In the genomic region with DNA sequence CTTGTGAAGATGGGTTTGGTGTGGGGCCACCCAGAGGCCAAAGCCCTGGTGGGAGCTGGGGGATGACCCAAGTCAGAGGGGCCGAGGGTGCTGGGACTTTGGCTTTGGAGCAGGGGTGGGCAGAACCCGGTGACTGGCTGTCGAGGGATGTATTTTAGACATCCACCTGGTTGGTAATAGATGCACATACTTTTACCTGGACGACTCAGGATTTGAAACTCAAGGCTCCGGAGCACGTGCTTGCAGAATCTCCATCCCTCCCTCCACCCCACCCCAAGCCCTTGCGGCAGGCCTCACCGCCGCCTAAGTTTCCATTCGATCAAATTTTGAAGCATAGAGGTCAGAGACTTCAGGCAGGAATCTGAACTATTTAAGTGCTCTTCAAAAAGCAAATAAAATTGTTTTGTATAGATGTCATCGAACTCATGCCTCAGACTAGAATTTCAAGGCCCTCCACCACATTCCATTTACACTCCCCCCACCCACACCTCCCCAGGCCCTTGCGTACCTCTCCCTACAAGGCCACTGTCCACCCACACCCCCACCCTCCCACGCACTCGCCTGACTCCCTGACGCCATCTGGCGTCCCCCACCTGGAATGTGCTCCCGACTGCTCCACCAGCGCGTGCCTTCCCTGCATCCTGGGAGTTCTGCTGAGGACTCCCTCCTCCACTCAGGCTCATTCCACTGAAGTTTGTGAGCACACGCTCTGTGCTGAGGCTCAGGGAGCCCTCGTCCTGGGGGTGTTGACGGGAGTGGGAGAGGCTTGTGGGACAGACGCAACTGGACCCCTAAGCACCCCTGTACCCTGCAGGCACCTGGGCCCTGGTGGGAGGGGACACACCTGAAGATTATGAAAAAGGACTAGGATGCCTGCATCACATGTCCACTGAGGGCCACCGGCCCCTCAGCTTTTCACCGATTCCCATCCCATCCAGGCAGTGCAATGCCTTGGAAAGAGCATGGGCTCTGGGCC, we compare ENCODE assay signal across 1 cellular context.
TF ChIP-seq lines count a peak whose summit lies in the region.

No MANE protein-coding gene starts in this region.

TF ChIP-seq in HepG2, 621 proteins besides CTCF, POLR2A, EP300 and RAD21 (continued from another document):
- TF ChIP-seq, protein P1, sequence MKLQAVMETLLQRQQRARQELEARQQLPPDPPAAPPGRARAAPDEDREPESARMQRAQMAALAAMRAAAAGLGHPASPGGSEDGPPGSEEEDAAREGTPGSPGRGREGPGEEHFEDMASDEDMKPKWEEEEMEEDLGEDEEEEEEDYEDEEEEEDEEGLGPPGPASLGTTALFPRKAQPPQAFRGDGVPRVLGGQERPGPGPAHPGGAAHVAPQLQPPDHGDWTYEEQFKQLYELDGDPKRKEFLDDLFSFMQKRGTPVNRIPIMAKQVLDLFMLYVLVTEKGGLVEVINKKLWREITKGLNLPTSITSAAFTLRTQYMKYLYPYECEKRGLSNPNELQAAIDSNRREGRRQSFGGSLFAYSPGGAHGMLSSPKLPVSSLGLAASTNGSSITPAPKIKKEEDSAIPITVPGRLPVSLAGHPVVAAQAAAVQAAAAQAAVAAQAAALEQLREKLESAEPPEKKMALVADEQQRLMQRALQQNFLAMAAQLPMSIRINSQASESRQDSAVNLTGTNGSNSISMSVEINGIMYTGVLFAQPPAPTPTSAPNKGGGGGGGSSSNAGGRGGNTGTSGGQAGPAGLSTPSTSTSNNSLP (IDR thresholded peaks at IDR 0.05; ENCODE audit: low read depth, low read length) = 0 out of 2 replicates have a peak, but pooled peaks have one; percentile 6
- TF ChIP-seq ZNF337 (CRISPR knock-in tag; IDR thresholded peaks at IDR 0.05; ENCODE audit: borderline replicate concordance, low read depth) = no peak
- TF ChIP-seq ZNF282 (IDR thresholded peaks at IDR 0.05; ENCODE audit: partially characterized antibody) = no peak
- TF ChIP-seq, protein P2, sequence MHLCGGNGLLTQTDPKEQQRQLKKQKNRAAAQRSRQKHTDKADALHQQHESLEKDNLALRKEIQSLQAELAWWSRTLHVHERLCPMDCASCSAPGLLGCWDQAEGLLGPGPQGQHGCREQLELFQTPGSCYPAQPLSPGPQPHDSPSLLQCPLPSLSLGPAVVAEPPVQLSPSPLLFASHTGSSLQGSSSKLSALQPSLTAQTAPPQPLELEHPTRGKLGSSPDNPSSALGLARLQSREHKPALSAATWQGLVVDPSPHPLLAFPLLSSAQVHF (CRISPR knock-in tag; IDR thresholded peaks at IDR 0.05) = no peak
- no peak for TF ChIP-seq ATF1 (CRISPR knock-in tag; IDR thresholded peaks at IDR 0.05)
- TF ChIP-seq, protein P3, sequence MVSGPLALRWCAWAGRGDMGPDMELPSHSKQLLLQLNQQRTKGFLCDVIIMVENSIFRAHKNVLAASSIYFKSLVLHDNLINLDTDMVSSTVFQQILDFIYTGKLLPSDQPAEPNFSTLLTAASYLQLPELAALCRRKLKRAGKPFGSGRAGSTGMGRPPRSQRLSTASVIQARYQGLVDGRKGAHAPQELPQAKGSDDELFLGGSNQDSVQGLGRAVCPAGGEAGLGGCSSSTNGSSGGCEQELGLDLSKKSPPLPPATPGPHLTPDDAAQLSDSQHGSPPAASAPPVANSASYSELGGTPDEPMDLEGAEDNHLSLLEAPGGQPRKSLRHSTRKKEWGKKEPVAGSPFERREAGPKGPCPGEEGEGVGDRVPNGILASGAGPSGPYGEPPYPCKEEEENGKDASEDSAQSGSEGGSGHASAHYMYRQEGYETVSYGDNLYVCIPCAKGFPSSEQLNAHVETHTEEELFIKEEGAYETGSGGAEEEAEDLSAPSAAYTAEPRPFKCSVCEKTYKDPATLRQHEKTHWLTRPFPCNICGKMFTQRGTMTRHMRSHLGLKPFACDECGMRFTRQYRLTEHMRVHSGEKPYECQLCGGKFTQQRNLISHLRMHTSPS (CRISPR knock-in tag; IDR thresholded peaks at IDR 0.05; ENCODE audit: low read depth) = no peak
- TF ChIP-seq, protein P4, sequence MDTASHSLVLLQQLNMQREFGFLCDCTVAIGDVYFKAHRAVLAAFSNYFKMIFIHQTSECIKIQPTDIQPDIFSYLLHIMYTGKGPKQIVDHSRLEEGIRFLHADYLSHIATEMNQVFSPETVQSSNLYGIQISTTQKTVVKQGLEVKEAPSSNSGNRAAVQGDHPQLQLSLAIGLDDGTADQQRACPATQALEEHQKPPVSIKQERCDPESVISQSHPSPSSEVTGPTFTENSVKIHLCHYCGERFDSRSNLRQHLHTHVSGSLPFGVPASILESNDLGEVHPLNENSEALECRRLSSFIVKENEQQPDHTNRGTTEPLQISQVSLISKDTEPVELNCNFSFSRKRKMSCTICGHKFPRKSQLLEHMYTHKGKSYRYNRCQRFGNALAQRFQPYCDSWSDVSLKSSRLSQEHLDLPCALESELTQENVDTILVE (CRISPR knock-in tag; IDR thresholded peaks at IDR 0.05) = no peak
- no peak for TF ChIP-seq NAIF1 (CRISPR knock-in tag; IDR thresholded peaks at IDR 0.05; ENCODE audit: borderline replicate concordance)
- no peak for TF ChIP-seq TCF12 (IDR thresholded peaks at IDR 0.05)
- TF ChIP-seq TCF12 (CRISPR knock-in tag; IDR thresholded peaks at IDR 0.05) = no peak
- 0 out of 2 replicates have a peak, but pooled peaks have one; percentile 44 for TF ChIP-seq SNAPC2 (CRISPR knock-in tag; IDR thresholded peaks at IDR 0.05)
- TF ChIP-seq, protein P5, sequence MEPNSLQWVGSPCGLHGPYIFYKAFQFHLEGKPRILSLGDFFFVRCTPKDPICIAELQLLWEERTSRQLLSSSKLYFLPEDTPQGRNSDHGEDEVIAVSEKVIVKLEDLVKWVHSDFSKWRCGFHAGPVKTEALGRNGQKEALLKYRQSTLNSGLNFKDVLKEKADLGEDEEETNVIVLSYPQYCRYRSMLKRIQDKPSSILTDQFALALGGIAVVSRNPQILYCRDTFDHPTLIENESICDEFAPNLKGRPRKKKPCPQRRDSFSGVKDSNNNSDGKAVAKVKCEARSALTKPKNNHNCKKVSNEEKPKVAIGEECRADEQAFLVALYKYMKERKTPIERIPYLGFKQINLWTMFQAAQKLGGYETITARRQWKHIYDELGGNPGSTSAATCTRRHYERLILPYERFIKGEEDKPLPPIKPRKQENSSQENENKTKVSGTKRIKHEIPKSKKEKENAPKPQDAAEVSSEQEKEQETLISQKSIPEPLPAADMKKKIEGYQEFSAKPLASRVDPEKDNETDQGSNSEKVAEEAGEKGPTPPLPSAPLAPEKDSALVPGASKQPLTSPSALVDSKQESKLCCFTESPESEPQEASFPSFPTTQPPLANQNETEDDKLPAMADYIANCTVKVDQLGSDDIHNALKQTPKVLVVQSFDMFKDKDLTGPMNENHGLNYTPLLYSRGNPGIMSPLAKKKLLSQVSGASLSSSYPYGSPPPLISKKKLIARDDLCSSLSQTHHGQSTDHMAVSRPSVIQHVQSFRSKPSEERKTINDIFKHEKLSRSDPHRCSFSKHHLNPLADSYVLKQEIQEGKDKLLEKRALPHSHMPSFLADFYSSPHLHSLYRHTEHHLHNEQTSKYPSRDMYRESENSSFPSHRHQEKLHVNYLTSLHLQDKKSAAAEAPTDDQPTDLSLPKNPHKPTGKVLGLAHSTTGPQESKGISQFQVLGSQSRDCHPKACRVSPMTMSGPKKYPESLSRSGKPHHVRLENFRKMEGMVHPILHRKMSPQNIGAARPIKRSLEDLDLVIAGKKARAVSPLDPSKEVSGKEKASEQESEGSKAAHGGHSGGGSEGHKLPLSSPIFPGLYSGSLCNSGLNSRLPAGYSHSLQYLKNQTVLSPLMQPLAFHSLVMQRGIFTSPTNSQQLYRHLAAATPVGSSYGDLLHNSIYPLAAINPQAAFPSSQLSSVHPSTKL (CRISPR knock-in tag; IDR thresholded peaks at IDR 0.05) = peak; percentile 97
- no peak; the same call in 1 of the 2 replicates for TF ChIP-seq TBX2 (CRISPR knock-in tag; IDR thresholded peaks at IDR 0.05; ENCODE audit: borderline replicate concordance)
- TF ChIP-seq KDM1A (CRISPR knock-in tag; IDR thresholded peaks at IDR 0.05) = no peak
- no peak; the same call in 1 of the 2 replicates for TF ChIP-seq CREM (IDR thresholded peaks at IDR 0.05)
- no peak for TF ChIP-seq CREM (CRISPR knock-in tag; IDR thresholded peaks at IDR 0.05)
- TF ChIP-seq, protein P6, sequence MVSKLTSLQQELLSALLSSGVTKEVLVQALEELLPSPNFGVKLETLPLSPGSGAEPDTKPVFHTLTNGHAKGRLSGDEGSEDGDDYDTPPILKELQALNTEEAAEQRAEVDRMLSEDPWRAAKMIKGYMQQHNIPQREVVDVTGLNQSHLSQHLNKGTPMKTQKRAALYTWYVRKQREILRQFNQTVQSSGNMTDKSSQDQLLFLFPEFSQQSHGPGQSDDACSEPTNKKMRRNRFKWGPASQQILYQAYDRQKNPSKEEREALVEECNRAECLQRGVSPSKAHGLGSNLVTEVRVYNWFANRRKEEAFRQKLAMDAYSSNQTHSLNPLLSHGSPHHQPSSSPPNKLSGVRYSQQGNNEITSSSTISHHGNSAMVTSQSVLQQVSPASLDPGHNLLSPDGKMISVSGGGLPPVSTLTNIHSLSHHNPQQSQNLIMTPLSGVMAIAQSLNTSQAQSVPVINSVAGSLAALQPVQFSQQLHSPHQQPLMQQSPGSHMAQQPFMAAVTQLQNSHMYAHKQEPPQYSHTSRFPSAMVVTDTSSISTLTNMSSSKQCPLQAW (CRISPR knock-in tag; IDR thresholded peaks at IDR 0.05) = peak; percentile 71; the same call in 1 of the 2 replicates
- peak; percentile 68; the same call in 1 of the 2 replicates for TF ChIP-seq YEATS4 (CRISPR knock-in tag; IDR thresholded peaks at IDR 0.05; ENCODE audit: borderline replicate concordance)
- TF ChIP-seq SP4 (CRISPR knock-in tag; IDR thresholded peaks at IDR 0.05) = peak; percentile 52; the same call in 1 of the 2 replicates
- peak; percentile 61; the same call in 1 of the 2 replicates for TF ChIP-seq HOXA3 (CRISPR knock-in tag; IDR thresholded peaks at IDR 0.05)
- TF ChIP-seq MED13 (CRISPR knock-in tag; IDR thresholded peaks at IDR 0.05) = peak; percentile 53; the same call in 1 of the 2 replicates
- TF ChIP-seq MAFG (CRISPR knock-in tag; IDR thresholded peaks at IDR 0.05) = no peak
- no peak for TF ChIP-seq MZF1 (CRISPR knock-in tag; IDR thresholded peaks at IDR 0.05; ENCODE audit: borderline replicate concordance)
- TF ChIP-seq, protein P7, sequence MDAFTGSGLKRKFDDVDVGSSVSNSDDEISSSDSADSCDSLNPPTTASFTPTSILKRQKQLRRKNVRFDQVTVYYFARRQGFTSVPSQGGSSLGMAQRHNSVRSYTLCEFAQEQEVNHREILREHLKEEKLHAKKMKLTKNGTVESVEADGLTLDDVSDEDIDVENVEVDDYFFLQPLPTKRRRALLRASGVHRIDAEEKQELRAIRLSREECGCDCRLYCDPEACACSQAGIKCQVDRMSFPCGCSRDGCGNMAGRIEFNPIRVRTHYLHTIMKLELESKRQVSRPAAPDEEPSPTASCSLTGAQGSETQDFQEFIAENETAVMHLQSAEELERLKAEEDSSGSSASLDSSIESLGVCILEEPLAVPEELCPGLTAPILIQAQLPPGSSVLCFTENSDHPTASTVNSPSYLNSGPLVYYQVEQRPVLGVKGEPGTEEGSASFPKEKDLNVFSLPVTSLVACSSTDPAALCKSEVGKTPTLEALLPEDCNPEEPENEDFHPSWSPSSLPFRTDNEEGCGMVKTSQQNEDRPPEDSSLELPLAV (CRISPR knock-in tag; conservative IDR thresholded peaks at IDR 0.05; ENCODE audit: low read depth) = no peak
- no peak for TF ChIP-seq XRCC5 (optimal IDR thresholded peaks at IDR 0.05; ENCODE audit: low read length)
- TF ChIP-seq ZSCAN29 (CRISPR knock-in tag; conservative IDR thresholded peaks at IDR 0.05) = no peak
- TF ChIP-seq ZNF605 (CRISPR knock-in tag; IDR thresholded peaks at IDR 0.05) = no peak
- TF ChIP-seq, protein P8, sequence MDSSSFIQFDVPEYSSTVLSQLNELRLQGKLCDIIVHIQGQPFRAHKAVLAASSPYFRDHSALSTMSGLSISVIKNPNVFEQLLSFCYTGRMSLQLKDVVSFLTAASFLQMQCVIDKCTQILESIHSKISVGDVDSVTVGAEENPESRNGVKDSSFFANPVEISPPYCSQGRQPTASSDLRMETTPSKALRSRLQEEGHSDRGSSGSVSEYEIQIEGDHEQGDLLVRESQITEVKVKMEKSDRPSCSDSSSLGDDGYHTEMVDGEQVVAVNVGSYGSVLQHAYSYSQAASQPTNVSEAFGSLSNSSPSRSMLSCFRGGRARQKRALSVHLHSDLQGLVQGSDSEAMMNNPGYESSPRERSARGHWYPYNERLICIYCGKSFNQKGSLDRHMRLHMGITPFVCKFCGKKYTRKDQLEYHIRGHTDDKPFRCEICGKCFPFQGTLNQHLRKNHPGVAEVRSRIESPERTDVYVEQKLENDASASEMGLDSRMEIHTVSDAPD (CRISPR knock-in tag; IDR thresholded peaks at IDR 0.05) = no peak
- no peak for TF ChIP-seq MAFK (conservative IDR thresholded peaks at IDR 0.05 in 1 of 2, IDR thresholded peaks at IDR 0.05 in 1 of 2; ENCODE audit: low read length in 2 of 2)
- no peak for TF ChIP-seq TAF1 (CRISPR knock-in tag; IDR thresholded peaks at IDR 0.05)
- TF ChIP-seq ZNF83 (CRISPR knock-in tag; IDR thresholded peaks at IDR 0.05; ENCODE audit: borderline replicate concordance) = no peak
